ENCODE assay signal across 8 cellular contexts in the genomic region with DNA sequence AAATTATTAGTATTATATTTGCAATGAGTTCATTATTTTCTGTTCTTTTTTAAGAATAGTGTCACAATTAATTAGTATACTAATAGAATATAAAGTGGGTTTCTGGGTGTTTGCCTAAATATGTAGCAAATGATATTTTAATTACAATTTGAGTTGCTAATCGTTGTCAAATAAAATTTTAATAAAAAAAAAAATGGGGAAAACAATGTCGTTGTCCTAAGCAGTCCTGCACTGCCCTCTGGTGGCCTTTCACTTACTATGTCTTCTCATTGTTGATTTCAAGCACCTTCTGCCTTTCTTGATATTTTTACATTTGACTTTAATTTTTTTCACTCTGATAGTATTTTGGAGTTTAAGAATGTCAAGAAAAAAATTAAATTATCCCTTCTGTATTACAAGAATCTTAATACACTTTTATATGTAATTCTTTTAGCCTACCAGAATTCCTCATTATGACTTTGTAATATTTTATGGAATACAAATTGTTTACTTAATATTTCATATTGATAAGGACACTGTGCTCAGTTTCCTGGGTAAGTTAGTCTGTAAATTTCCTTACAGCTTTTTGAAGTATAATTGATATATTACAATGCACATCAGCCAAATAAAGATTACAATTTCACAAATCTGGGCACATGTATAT.
A peak's percentile ranks its signal among the peaks of the same experiment; 100 is the strongest.
DNase-seq lines count a peak whose midpoint lies in the region; ATAC-seq and TF ChIP-seq lines count a peak whose summit lies in the region.

No MANE protein-coding gene starts in this region.

- H3K4me3 ChIP-seq in right atrium auricular region (no peak overlapping the region), transverse colon (no peak overlapping the region)

- H3K4me1 Mint-ChIP-seq in activated naive CD4-positive, alpha-beta T cell treated with anti-CD3 and anti-CD28 coated beads for 36 hours (ENCODE audit: low read depth) = no peaks in the 10 kb centered on the region

- H3K4me3 Mint-ChIP-seq in activated naive CD4-positive, alpha-beta T cell treated with anti-CD3 and anti-CD28 coated beads for 36 hours = no peak overlapping the region

- H3K27ac ChIP-seq in right atrium auricular region (no peak overlapping the region), transverse colon (no peak overlapping the region)

- no peak overlapping the region for H3K27ac Mint-ChIP-seq in activated naive CD4-positive, alpha-beta T cell treated with anti-CD3 and anti-CD28 coated beads for 36 hours

- in situ Hi-C loops in transverse colon (cut with MboI; ENCODE audit: low pct_ligation_motif_present in 1 of 4, low pct_unique_long_range_greater_than_20kb in 1 of 4, low sequenced_read_pairs in 3 of 4) = no loop called here

- 0 to 2% methylated on average over 2 of the region's 2 CpGs for WGBS in transverse colon (ENCODE audit: low coverage in 1 of 2), 2 donors

- H3K36me3 ChIP-seq in right atrium auricular region = no peaks in the 10 kb centered on the region
- no peaks in the 10 kb centered on the region for H3K36me3 ChIP-seq in transverse colon

- TF ChIP-seq EP300 in transverse colon (IDR thresholded peaks at IDR 0.05; ENCODE audit: low read depth) = no peak

- H3K4me1 ChIP-seq in right atrium auricular region (no peaks in the 10 kb centered on the region), transverse colon (no peaks in the 10 kb centered on the region)

- TF ChIP-seq CTCF in right atrium auricular region (IDR thresholded peaks at IDR 0.05) (peak; percentile 35 to 71), transverse colon (IDR thresholded peaks at IDR 0.05) (peak; percentile 49 to 78 (median 76))

- CTCF ChIA-PET in activated naive CD4-positive, alpha-beta T cell treated with anti-CD3 and anti-CD28 coated beads for 36 hours (lab: Charles Lee) = interaction anchor here (0.6 to 2.8 kb wide), 4 partner anchors 17 to 900 kb away, joined by 3 to 12 read pairs (median 4); no protein-coding TSS in a partner anchor

- H3K9me3 ChIP-seq in right atrium auricular region (peaks cover 0 to 26% of the 10 kb centered on the region in 2 donors), transverse colon (no peaks in the 10 kb centered on the region)

- TF ChIP-seq POLR2A in transverse colon (IDR thresholded peaks at IDR 0.05) = no peak

- peaks cover 5% of the 10 kb centered on the region for H3K36me3 Mint-ChIP-seq in activated naive CD4-positive, alpha-beta T cell treated with anti-CD3 and anti-CD28 coated beads for 36 hours (ENCODE audit: low read depth)

- intact Hi-C loops in activated naive CD4-positive, alpha-beta T cell treated with anti-CD3 and anti-CD28 coated beads for 36 hours (cut with micrococcal nuclease) = no loop called here
- intact Hi-C loops in transverse colon (cut with DNase I; ENCODE audit: low total_unique reads) = loop anchor here (2.0 kb wide), 1 partner anchor 34 kb away; no protein-coding TSS in a partner anchor

- no peak for ATAC-seq in GM21529 (IDR thresholded peaks at IDR 0.05; ENCODE audit: unreplicated experiment)

- H3K27me3 ChIP-seq in right atrium auricular region = no peaks in the 10 kb centered on the region
- H3K27me3 ChIP-seq in transverse colon = no peaks in the 10 kb centered on the region

- H3K27me3 Mint-ChIP-seq in activated naive CD4-positive, alpha-beta T cell treated with anti-CD3 and anti-CD28 coated beads for 36 hours (ENCODE audit: low read depth) = peaks cover 5% of the 10 kb centered on the region

- peak; percentile 58 for DNase-seq in activated naive CD4-positive, alpha-beta T cell treated with anti-CD3 and anti-CD28 coated beads for 36 hours
- DNase-seq in activated naive CD4-positive, alpha-beta T cell treated with anti-CD3 and anti-CD28 coated beads, Interleukin-2, amount 50 U/mL, for 16 hours = no peak
- DNase-seq in M059J (ENCODE audit: low read depth) (peak; percentile 38), right atrium auricular region (ENCODE audit: low spot score) (no peak), transverse colon (peak; percentile 52), NCI-H510A (lab: John Stamatoyannopoulos, UW) (no peak)
- DNase-seq in activated CD4-positive, alpha-beta T cell treated with anti-CD3 and anti-CD28 coated beads, Interleukin-2, amount 50 U/mL, for 1 hour = peak; percentile 6

- peaks cover 33% of the 10 kb centered on the region for H3K9me3 Mint-ChIP-seq in activated naive CD4-positive, alpha-beta T cell treated with anti-CD3 and anti-CD28 coated beads for 36 hours

Comparison
In these comparisons a context has a peak if more than half of its experiments do, and no peak if none do; other contexts are left out.
1. DNase-seq: peak in activated naive CD4-positive, alpha-beta T cell treated with anti-CD3 and anti-CD28 coated beads for 36 hours (single experiment), M059J (single experiment), activated CD4-positive, alpha-beta T cell treated with anti-CD3 and anti-CD28 coated beads, Interleukin-2, amount 50 U/mL, for 1 hour (single experiment) and transverse colon (single experiment); none in activated naive CD4-positive, alpha-beta T cell treated with anti-CD3 and anti-CD28 coated beads, Interleukin-2, amount 50 U/mL, for 16 hours (single experiment), right atrium auricular region (single experiment) and NCI-H510A (single experiment).